Comparison of ENCODE assay signal across 1 cellular context in the genomic region with DNA sequence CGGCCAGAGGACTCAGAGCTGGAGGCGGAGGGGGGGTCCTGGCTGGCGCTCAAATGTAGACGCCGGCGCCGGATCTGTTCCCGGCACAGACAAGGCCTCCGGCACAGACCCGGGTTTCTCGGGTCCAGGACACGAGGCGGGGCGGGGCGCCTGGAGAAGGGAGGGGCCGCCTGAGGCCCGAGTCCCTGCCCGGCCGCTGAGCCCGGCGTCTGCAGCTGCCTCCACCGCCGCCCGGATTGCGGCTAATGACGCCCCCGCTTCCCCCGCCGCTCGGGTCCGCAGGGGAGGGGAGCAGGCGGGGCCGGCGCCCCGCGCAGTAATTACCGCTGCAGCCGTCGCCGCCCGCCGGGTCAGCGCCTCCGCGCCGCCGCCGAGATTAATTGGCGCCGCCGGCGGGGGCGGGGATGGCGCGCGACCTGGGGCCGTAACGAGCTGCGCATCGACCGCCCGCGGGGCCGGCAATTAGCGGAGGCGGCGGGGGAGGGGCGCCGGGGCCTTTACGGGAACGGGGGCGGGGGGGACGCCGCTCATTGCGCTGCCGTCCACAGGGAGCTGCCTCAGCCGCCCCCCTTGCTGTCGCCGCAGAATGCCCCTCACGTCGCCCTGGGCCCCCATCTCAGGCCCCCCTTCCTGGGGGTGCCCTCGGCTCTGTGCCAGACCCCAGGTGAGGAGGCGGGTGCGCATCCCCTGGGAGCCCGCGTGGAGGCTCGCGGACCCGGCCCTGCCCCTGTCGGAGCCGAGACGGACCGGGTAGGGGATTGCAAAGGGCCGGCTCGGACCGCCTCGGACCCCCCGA.
TF ChIP-seq lines count a peak whose summit lies in the region.

No MANE protein-coding gene starts in this region.

TF ChIP-seq in IMR-90, 13 proteins besides CTCF, POLR2A, EP300 and RAD21:
- TF ChIP-seq, protein P1, sequence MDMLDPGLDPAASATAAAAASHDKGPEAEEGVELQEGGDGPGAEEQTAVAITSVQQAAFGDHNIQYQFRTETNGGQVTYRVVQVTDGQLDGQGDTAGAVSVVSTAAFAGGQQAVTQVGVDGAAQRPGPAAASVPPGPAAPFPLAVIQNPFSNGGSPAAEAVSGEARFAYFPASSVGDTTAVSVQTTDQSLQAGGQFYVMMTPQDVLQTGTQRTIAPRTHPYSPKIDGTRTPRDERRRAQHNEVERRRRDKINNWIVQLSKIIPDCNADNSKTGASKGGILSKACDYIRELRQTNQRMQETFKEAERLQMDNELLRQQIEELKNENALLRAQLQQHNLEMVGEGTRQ (IDR thresholded peaks at IDR 0.05; ENCODE audit: low read depth, low read length), result no peak
- TF ChIP-seq MAFK (IDR thresholded peaks at IDR 0.05; ENCODE audit: low read depth, low read length) (no peak), MXI1 (IDR thresholded peaks at IDR 0.05; ENCODE audit: borderline replicate concordance, low read depth, low read length) (no peak), CHD1 (IDR thresholded peaks at IDR 0.05; ENCODE audit: low read depth, low read length) (no peak), SMC3 (IDR thresholded peaks at IDR 0.05; ENCODE audit: low read depth, low read length) (no peak), RCOR1 (IDR thresholded peaks at IDR 0.05; ENCODE audit: insufficient replicate concordance, low read length) (no peak), BHLHE40 (IDR thresholded peaks at IDR 0.05; ENCODE audit: low read depth, low read length) (0 out of 2 replicates have a peak, but pooled peaks have one; percentile 30), CEBPB (IDR thresholded peaks at IDR 0.05; ENCODE audit: low read depth, low read length) (no peak), RFX5 (IDR thresholded peaks at IDR 0.05; ENCODE audit: low read depth, low read length) (no peak), NFE2L2 (IDR thresholded peaks at IDR 0.05; ENCODE audit: low read depth, low read length) (no peak), MAZ (IDR thresholded peaks at IDR 0.05; ENCODE audit: borderline replicate concordance, low read depth, low read length) (peak; percentile 80; the same call in 1 of the 2 replicates), FOS (IDR thresholded peaks at IDR 0.05; ENCODE audit: low read depth, low read length) (no peak)
- TF ChIP-seq, protein P2, sequence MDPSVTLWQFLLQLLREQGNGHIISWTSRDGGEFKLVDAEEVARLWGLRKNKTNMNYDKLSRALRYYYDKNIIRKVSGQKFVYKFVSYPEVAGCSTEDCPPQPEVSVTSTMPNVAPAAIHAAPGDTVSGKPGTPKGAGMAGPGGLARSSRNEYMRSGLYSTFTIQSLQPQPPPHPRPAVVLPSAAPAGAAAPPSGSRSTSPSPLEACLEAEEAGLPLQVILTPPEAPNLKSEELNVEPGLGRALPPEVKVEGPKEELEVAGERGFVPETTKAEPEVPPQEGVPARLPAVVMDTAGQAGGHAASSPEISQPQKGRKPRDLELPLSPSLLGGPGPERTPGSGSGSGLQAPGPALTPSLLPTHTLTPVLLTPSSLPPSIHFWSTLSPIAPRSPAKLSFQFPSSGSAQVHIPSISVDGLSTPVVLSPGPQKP (IDR thresholded peaks at IDR 0.05; ENCODE audit: borderline replicate concordance, low read depth, low read length), result no peak
